ENCODE assay signal across 11 cellular contexts in the genomic region with DNA sequence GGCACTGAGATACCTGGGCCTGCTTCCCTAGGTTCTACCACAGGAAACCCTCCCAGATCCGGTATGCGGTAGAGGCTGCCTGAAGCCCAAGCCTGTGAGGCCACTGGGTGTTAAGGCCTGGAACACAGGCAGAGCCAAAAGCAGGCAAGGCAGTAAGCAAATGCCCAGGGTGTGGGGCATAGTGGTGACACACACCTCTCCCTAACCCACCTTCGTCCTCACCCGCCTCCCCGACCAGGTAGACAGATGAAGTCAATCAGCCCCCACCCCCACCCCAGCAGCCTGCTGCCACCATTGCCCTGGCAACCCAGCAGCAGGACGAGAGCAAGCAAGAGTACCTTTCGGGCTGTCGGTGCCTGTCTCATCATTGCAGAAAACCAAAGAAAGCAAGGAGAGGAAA. TPM values are rescaled to one million over a fixed set of nuclear protein-coding genes. Genes with fewer than 3 reads are reported as not detected.
DNase-seq lines count a peak whose midpoint lies in the region; ATAC-seq and TF ChIP-seq lines count a peak whose summit lies in the region.
"Had no signal": no experiment of that assay in that cellular context is flagged by ENCODE, and none has a peak within 500 bp of the region (broad histone marks: within the 10 kb centered on the region; RNA-seq: fewer than 3 reads in every experiment).

No MANE protein-coding gene starts in this region.

- peaks cover 34% of the 10 kb centered on the region for H3K79me2 ChIP-seq in hepatocyte

- no peaks in the 10 kb centered on the region for H3K27me3 ChIP-seq in hepatocyte
- no peaks in the 10 kb centered on the region for H3K27me3 ChIP-seq in body of pancreas

- no peaks in the 10 kb centered on the region for H3K4me1 ChIP-seq in hepatocyte (ENCODE audit: insufficient read depth)
- H3K4me1 ChIP-seq in body of pancreas: peaks cover 4% of the 10 kb centered on the region

- no peaks in the 10 kb centered on the region for H3K9me2 ChIP-seq in hepatocyte (replicated peaks; ENCODE audit: insufficient read depth)

- intact Hi-C loops in body of pancreas (cut with DNase I): no loop called here

- no peaks in the 10 kb centered on the region for H3K27me3 Mint-ChIP-seq in progenitor cell of endocrine pancreas

- H3K36me3 ChIP-seq in hepatocyte (replicated peaks; ENCODE audit: insufficient read depth, low read depth) (no peaks in the 10 kb centered on the region), body of pancreas (replicated peaks in 1 of 2; ENCODE audit: insufficient read depth in 1 of 2, low read depth in 2 of 2) (peaks cover 15 to 18% of the 10 kb centered on the region in 2 donors)

- H3K4me2 ChIP-seq in hepatocyte: peak overlapping the region; percentile 71

- in situ Hi-C loops in G401 (cut with HindIII; ENCODE audit: low sequenced_read_pairs): no loop called here

- H3K9me3 ChIP-seq in hepatocyte (ENCODE audit: low read depth) (no peaks in the 10 kb centered on the region), body of pancreas (no peaks in the 10 kb centered on the region)

- no peaks in the 10 kb centered on the region for H3K9me3 Mint-ChIP-seq in progenitor cell of endocrine pancreas (ENCODE audit: low read depth)
- H3K9me3 Mint-ChIP-seq: activated naive CD4-positive, alpha-beta T cell treated with anti-CD3 and anti-CD28 coated beads, Interleukin-2, amount 50 U/mL, for 72 hours had no signal

- TF ChIP-seq POLR2A in body of pancreas (IDR thresholded peaks at IDR 0.05): no peak

- no peak overlapping the region for H2AFZ ChIP-seq in hepatocyte

- ATAC-seq in body of pancreas: no peak
- ATAC-seq: activated naive CD4-positive, alpha-beta T cell treated with anti-CD3 and anti-CD28 coated beads, Interleukin-2, amount 50 U/mL, for 72 hours had no signal

- 90% methylated on average over 6 of the region's 8 CpGs for WGBS in hepatocyte (ENCODE audit: low lambda C conversion rate, missing lambda C conversion rate)
- WGBS in body of pancreas, 2 donors: 84 to 85% methylated on average over 6 to 8 of the region's 8 CpGs

- no peak for TF ChIP-seq CTCF in hepatocyte (IDR thresholded peaks at IDR 0.05; ENCODE audit: poor library complexity)
- TF ChIP-seq CTCF in progenitor cell of endocrine pancreas (IDR thresholded peaks at IDR 0.05; ENCODE audit: unreplicated experiment): no peak
- no peak for TF ChIP-seq CTCF in body of pancreas (IDR thresholded peaks at IDR 0.05)

- peaks cover 19% of the 10 kb centered on the region for H3K4me1 Mint-ChIP-seq in progenitor cell of endocrine pancreas (ENCODE audit: low read depth)

- H3K4me3 Mint-ChIP-seq in progenitor cell of endocrine pancreas (ENCODE audit: low read depth): peak overlapping the region; percentile 81

- H3K27ac ChIP-seq in hepatocyte (no peak overlapping the region), body of pancreas (no peak overlapping the region)
- H3K27ac ChIP-seq: HL-60 had no signal

- H3K27ac Mint-ChIP-seq in progenitor cell of endocrine pancreas: peak overlapping the region; percentile 73
- H3K27ac Mint-ChIP-seq: activated naive CD4-positive, alpha-beta T cell treated with anti-CD3 and anti-CD28 coated beads, Interleukin-2, amount 50 U/mL, for 72 hours had no signal

- DNase-seq in G401 (ENCODE audit: low spot score) (peak; percentile 48), astrocyte of the hippocampus (ENCODE audit: low read depth, low spot score) (peak; percentile 12), hepatocyte (ENCODE audit: low spot score) (no peak), progenitor cell of endocrine pancreas (ENCODE audit: low spot score, unreplicated experiment) (no peak), body of pancreas (no peak), NCI-H1105 (lab: John Stamatoyannopoulos, UW) (no peak), HCEC 1CT (no peak)
- DNase-seq in activated T-cell treated with anti-CD3 and anti-CD28 coated beads, Interleukin-2, amount 50 U/mL, for 1 hour: no peak
- DNase-seq: activated CD4-positive, alpha-beta T cell treated with anti-CD3 and anti-CD28 coated beads for 1 hour had no signal

- H3K4me3 ChIP-seq in hepatocyte (no peak overlapping the region), body of pancreas (no peak overlapping the region)

- peaks cover 15% of the 10 kb centered on the region for H3K36me3 Mint-ChIP-seq in progenitor cell of endocrine pancreas (ENCODE audit: insufficient read depth)

- peaks cover 5% of the 10 kb centered on the region for H4K20me1 ChIP-seq in hepatocyte (ENCODE audit: insufficient read depth, poor library complexity, severe bottlenecking)

RNA-seq across cellular contexts. Expression of gene DCTN1, which starts 6.1 kb away (rescaled TPM):
- total RNA-seq in G401 (2014; rRNA removed; shearing (Covaris generic)): 124 and 145 TPM in 2 replicates
- total RNA-seq in hepatocyte (72.3 and 84.3 TPM in 2 replicates), progenitor cell of endocrine pancreas (178 and 195 TPM in 2 replicates), body of pancreas (10 to 100 TPM; 71.3 to 82.4 TPM)
- polyA plus RNA-seq in hepatocyte: 95.0 and 111 TPM in 2 replicates

RNA-seq across cellular contexts. Expression of gene SLC4A5, which starts 30.8 kb away (rescaled TPM):
- total RNA-seq in G401 (2014; rRNA removed; shearing (Covaris generic)): not detected in 2 replicates
- total RNA-seq in hepatocyte: 0.36 and 1.5 TPM in 2 replicates
- 0.28 and 1.7 TPM in 2 replicates for polyA plus RNA-seq in hepatocyte
- 4.1 and 5.9 TPM in 2 replicates for total RNA-seq in progenitor cell of endocrine pancreas
- 1 to 10 TPM; 2.3 to 8.3 TPM for total RNA-seq in body of pancreas

RNA-seq across cellular contexts. Expression of gene C2orf81, which starts 47.4 kb away (rescaled TPM):
- total RNA-seq in G401 (2014; rRNA removed; shearing (Covaris generic)): 0.95 and 2.8 TPM in 2 replicates
- total RNA-seq in hepatocyte (0.32 and 0.37 TPM in 2 replicates), progenitor cell of endocrine pancreas (11.3 and 13.4 TPM in 2 replicates), body of pancreas (1 to 10 TPM in 1 of 2 donors, under 1 TPM in 1; 0.33 to 1.6 TPM)
- polyA plus RNA-seq in hepatocyte: 0.76 and 4.2 TPM in 2 replicates

RNA-seq across cellular contexts. Expression of gene WDR54, which starts 47.5 kb away (rescaled TPM):
- 88.5 and 104 TPM in 2 replicates for total RNA-seq in G401 (2014; rRNA removed; shearing (Covaris generic))
- total RNA-seq in hepatocyte (6.2 and 7.1 TPM in 2 replicates), progenitor cell of endocrine pancreas (28.1 and 30.2 TPM in 2 replicates), body of pancreas (10 to 100 TPM in 1 of 2 donors, under 1 TPM in 1; 0.99 to 14.3 TPM)
- 22.2 and 22.6 TPM in 2 replicates for polyA plus RNA-seq in hepatocyte

Comparison
In these comparisons a context has a peak if more than half of its experiments do, and no peak if none do; other contexts are left out.
1. DNase-seq: peak in G401 (single experiment) and astrocyte of the hippocampus (single experiment); none in hepatocyte (single experiment), progenitor cell of endocrine pancreas (single experiment), body of pancreas (0 of 4), NCI-H1105 (single experiment), activated T-cell treated with anti-CD3 and anti-CD28 coated beads, Interleukin-2, amount 50 U/mL, for 1 hour (single experiment) and HCEC 1CT (single experiment).